26 cellular contexts compared by ENCODE assay signal in genomic region chr4:152939655-152940054, GRCh38.
"Had no signal": no experiment of that assay in that cellular context is flagged by ENCODE, and none has a peak within 500 bp of the region (broad histone marks: within the 10 kb centered on the region; RNA-seq: fewer than 3 reads in every experiment).

No MANE protein-coding gene starts in this region.

- H3K27me3 ChIP-seq: breast epithelium, colonic mucosa had no signal

- H3K4me3 ChIP-seq: breast epithelium, colonic mucosa, dorsolateral prefrontal cortex, sigmoid colon, smooth muscle cell, uterus had no signal

- H3K27ac Mint-ChIP-seq: activated naive CD8-positive, alpha-beta T cell treated with anti-CD3 and anti-CD28 coated beads for 36 hours; activated T-cell treated with anti-CD3 and anti-CD28 coated beads, Interleukin-2, amount 50 U/mL, for 24 hours; activated T-helper 2 cell treated with anti-CD3 and anti-CD28 coated beads, Interferon-gamma antibody, Interleukin-2, Interleukin-4, amounts not matched to agents 10 μg/mL and 5 μg/mL and 100 μg/mL, durations not matched to agents 14 hours and 24 hours and 36 hours; mesothelial cell of epicardium; stimulated activated memory B cell treated with anti-CD40 and anti-IgM and Interleukin-4, amounts not matched to agents 10 μg/mL and 1 μg/mL and 100 μg/mL, for 72 hours; WTC11 had no signal

- H3K9me3 ChIP-seq: breast epithelium, colonic mucosa, sigmoid colon, stomach, suprapubic skin, tibial nerve, uterus had no signal

- H3K27ac ChIP-seq: breast epithelium, colonic mucosa, dorsolateral prefrontal cortex, sigmoid colon, stomach, suprapubic skin, uterus had no signal

- ATAC-seq: left lobe of liver; naive thymus-derived CD8-positive, alpha-beta T cell; stimulated activated memory B cell treated with anti-CD40 and anti-IgM and Interleukin-4, amounts not matched to agents 10 μg/mL and 1 μg/mL and 100 μg/mL, for 72 hours; WTC11 had no signal

- H3K9me3 Mint-ChIP-seq: activated naive CD8-positive, alpha-beta T cell treated with anti-CD3 and anti-CD28 coated beads for 36 hours; activated T-cell treated with anti-CD3 and anti-CD28 coated beads, Interleukin-2, amount 50 U/mL, for 24 hours; activated T-helper 2 cell treated with anti-CD3 and anti-CD28 coated beads, Interferon-gamma antibody, Interleukin-2, Interleukin-4, amounts not matched to agents 10 μg/mL and 5 μg/mL and 100 μg/mL, durations not matched to agents 14 hours and 24 hours and 36 hours; central memory CD8-positive, alpha-beta T cell; mesothelial cell of epicardium; naive thymus-derived CD8-positive, alpha-beta T cell; stimulated activated memory B cell treated with anti-CD40 and anti-IgM and Interleukin-4, amounts not matched to agents 10 μg/mL and 1 μg/mL and 100 μg/mL, for 72 hours; WTC11 had no signal

- H3K4me1 ChIP-seq: breast epithelium, colonic mucosa, uterus had no signal

- H3K36me3 ChIP-seq: breast epithelium, colonic mucosa, sigmoid colon, uterus had no signal

- H3K36me3 Mint-ChIP-seq: activated naive CD8-positive, alpha-beta T cell treated with anti-CD3 and anti-CD28 coated beads for 36 hours; mesothelial cell of epicardium; stimulated activated memory B cell treated with anti-CD40 and anti-IgM and Interleukin-4, amounts not matched to agents 10 μg/mL and 1 μg/mL and 100 μg/mL, for 72 hours had no signal

- DNase-seq: activated CD8-positive, alpha-beta memory T cell treated with anti-CD3 and anti-CD28 coated beads for 24 hours; activated CD8-positive, alpha-beta memory T cell treated with anti-CD3 and anti-CD28 coated beads, Interleukin-2, amount 50 U/mL, for 4 hours; activated naive CD4-positive, alpha-beta T cell treated with Interleukin-2 at 50 U/mL for 16 hours; activated naive CD8-positive, alpha-beta T cell treated with anti-CD3 and anti-CD28 coated beads for 36 hours; activated T-cell treated with anti-CD3 and anti-CD28 coated beads, Interleukin-2, amount 50 U/mL, for 24 hours; colonic mucosa; dorsolateral prefrontal cortex; foreskin fibroblast; naive thymus-derived CD8-positive, alpha-beta T cell; nucleus accumbens; retina; sigmoid colon; stimulated activated CD4-positive, alpha-beta T cell treated with anti-CD3 and anti-CD28 coated beads, Interleukin-15, amount 100 ng/mL, for 24 hours; stomach; T-helper 9 cell; uterus had no signal

- H3K4me3 Mint-ChIP-seq: activated naive CD8-positive, alpha-beta T cell treated with anti-CD3 and anti-CD28 coated beads for 36 hours; activated T-cell treated with anti-CD3 and anti-CD28 coated beads, Interleukin-2, amount 50 U/mL, for 24 hours; stimulated activated memory B cell treated with anti-CD40 and anti-IgM and Interleukin-4, amounts not matched to agents 10 μg/mL and 1 μg/mL and 100 μg/mL, for 72 hours had no signal

- H3K4me2 ChIP-seq: smooth muscle cell had no signal
